Comparison of ENCODE assay signal across 9 cellular contexts in genomic region chr16:90023078-90023447, GRCh38. TPM values are rescaled to one million over a fixed set of nuclear protein-coding genes. Genes with fewer than 3 reads are reported as not detected.
DNase-seq lines count a peak whose midpoint lies in the region; ATAC-seq and TF ChIP-seq lines count a peak whose summit lies in the region.
"Had no signal": no experiment of that assay in that cellular context is flagged by ENCODE, and none has a peak within 500 bp of the region (broad histone marks: within the 10 kb centered on the region; RNA-seq: fewer than 3 reads in every experiment).

No MANE protein-coding gene starts in this region.

- H3K4me1 Mint-ChIP-seq in endothelial cell (ENCODE audit: unreplicated experiment) (peaks cover 26% of the 10 kb centered on the region), nephron progenitor cell (peaks cover 36% of the 10 kb centered on the region)

- H3K4me2 ChIP-seq in BLaER1 treated with 17β-estradiol and CSF1 and Interleukin-3, amounts not matched to agents 10 nM and 100 nM: peak overlapping the region; percentile 87 to 99 (median 98)
- H3K4me2 ChIP-seq in OCI-LY7 (ENCODE audit: low read length): peak overlapping the region; percentile 80

- intact Hi-C loops in OCI-LY7 (cut with micrococcal nuclease; ENCODE audit: unreplicated experiment): no loop called here

- H3K4me1 ChIP-seq in BLaER1 treated with 17β-estradiol and CSF1 and Interleukin-3, amounts not matched to agents 10 nM and 100 nM: peaks cover 49 to 78% (median 67%) of the 10 kb centered on the region in 10 experiments
- H3K4me1 ChIP-seq in OCI-LY7 (ENCODE audit: insufficient read depth, low read length, poor library complexity, severe bottlenecking): peaks cover 39% of the 10 kb centered on the region

- no peaks in the 10 kb centered on the region; a peak in 1 of 22 replicates for H3K36me3 ChIP-seq in BLaER1 treated with 17β-estradiol and CSF1 and Interleukin-3, amounts not matched to agents 10 nM and 100 nM
- H3K36me3 ChIP-seq in OCI-LY7 (ENCODE audit: insufficient read depth, low read length): no peaks in the 10 kb centered on the region
- H3K36me3 ChIP-seq: WERI-Rb-1 had no signal

- H3K36me3 Mint-ChIP-seq in endothelial cell (ENCODE audit: low read depth, unreplicated experiment) (peaks cover 4% of the 10 kb centered on the region), nephron progenitor cell (ENCODE audit: low read depth) (no peaks in the 10 kb centered on the region)

- no peaks in the 10 kb centered on the region for H3K79me2 ChIP-seq in OCI-LY7 (ENCODE audit: insufficient read depth, low read depth, low read length)

- H4K20me1 ChIP-seq in BLaER1 treated with 17β-estradiol and CSF1 and Interleukin-3, amounts not matched to agents 10 nM and 100 nM: peaks cover 0 to 13% (median 5%) of the 10 kb centered on the region in 11 experiments; a peak in 10 of 22 replicates
- H4K20me1 ChIP-seq in OCI-LY7 (ENCODE audit: insufficient read depth, low read length): no peaks in the 10 kb centered on the region

- peak overlapping the region; percentile 50 to 84 (median 73); a peak in 21 of 22 replicates for H3K27ac ChIP-seq in BLaER1 treated with 17β-estradiol and CSF1 and Interleukin-3, amounts not matched to agents 10 nM and 100 nM
- no peak overlapping the region for H3K27ac ChIP-seq in OCI-LY7 (ENCODE audit: low read depth, low read length, poor library complexity, severe bottlenecking)
- H3K27ac ChIP-seq: WERI-Rb-1 had no signal

- no peaks in the 10 kb centered on the region for H3K9me2 ChIP-seq in OCI-LY7 (ENCODE audit: insufficient read depth, low read length)

- peaks cover 12 to 30% (median 19%) of the 10 kb centered on the region in 11 experiments for H3K27me3 ChIP-seq in BLaER1 treated with 17β-estradiol and CSF1 and Interleukin-3, amounts not matched to agents 10 nM and 100 nM

- BruUV-seq in OCI-LY7 (replicated peaks; lab: Mats Ljungman, UMichigan): no TSS peak

- H3K4me3 Mint-ChIP-seq in endothelial cell (ENCODE audit: unreplicated experiment) (peak overlapping the region; percentile 83), nephron progenitor cell (peak overlapping the region; percentile 47)

- ATAC-seq in HG02763 (IDR thresholded peaks at IDR 0.05; ENCODE audit: unreplicated experiment): no peak

- H3K4me3 ChIP-seq in BLaER1 treated with 17β-estradiol and CSF1 and Interleukin-3, amounts not matched to agents 10 nM and 100 nM: peak overlapping the region; percentile 64 to 78 (median 72)
- peak overlapping the region; percentile 74 for H3K4me3 ChIP-seq in OCI-LY7 (ENCODE audit: low read depth, low read length, poor library complexity, severe bottlenecking)

- H3K9ac ChIP-seq in BLaER1 treated with 17β-estradiol and CSF1 and Interleukin-3, amounts not matched to agents 10 nM and 100 nM: peak overlapping the region; percentile 71 to 88 (median 84)

- H3K9me3 ChIP-seq in BLaER1 treated with 17β-estradiol and CSF1 and Interleukin-3, amounts not matched to agents 10 nM and 100 nM (replicated peaks in 1 of 11): no peaks in the 10 kb centered on the region
- no peaks in the 10 kb centered on the region for H3K9me3 ChIP-seq in OCI-LY7 (ENCODE audit: low read length)

- H3K27me3 Mint-ChIP-seq in endothelial cell (ENCODE audit: unreplicated experiment): no peaks in the 10 kb centered on the region
- peaks cover 15% of the 10 kb centered on the region for H3K27me3 Mint-ChIP-seq in nephron progenitor cell (ENCODE audit: low read depth, poor library complexity)

- POLR2A ChIA-PET in OCI-LY7 (lab: Charles Lee): interaction anchor here (0.6 kb wide), 1 partner anchor 51 kb away, joined by 4 read pairs; no protein-coding TSS in a partner anchor

- TF ChIP-seq CTCF in OCI-LY7 (conservative IDR thresholded peaks at IDR 0.05; ENCODE audit: low read length) (no peak), endothelial cell (IDR thresholded peaks at IDR 0.05; ENCODE audit: unreplicated experiment) (no peak), nephron progenitor cell (IDR thresholded peaks at IDR 0.05) (no peak)

- H3K9me3 Mint-ChIP-seq in endothelial cell (ENCODE audit: unreplicated experiment): no peaks in the 10 kb centered on the region
- no peaks in the 10 kb centered on the region for H3K9me3 Mint-ChIP-seq in nephron progenitor cell

- no peak for DNase-seq in OCI-LY7 (ENCODE audit: low spot score)
- DNase-seq in endothelial cell (ENCODE audit: low spot score): no peak
- DNase-seq in nephron progenitor cell: no peak
- no peak for DNase-seq in effector CD4-positive, alpha-beta T cell
- no peak for DNase-seq in stimulated activated CD4-positive, alpha-beta T cell treated with anti-CD3 and anti-CD28 coated beads, Interleukin-4, amount 100 ng/mL, for 1 hour
- no peak for DNase-seq in SHP77 (lab: John Stamatoyannopoulos, UW)
- DNase-seq: WERI-Rb-1 had no signal

- H3K27ac Mint-ChIP-seq in endothelial cell (ENCODE audit: unreplicated experiment): peak overlapping the region; percentile 72
- H3K27ac Mint-ChIP-seq in nephron progenitor cell: no peak overlapping the region

- H2AFZ ChIP-seq in OCI-LY7 (ENCODE audit: low read length): no peak overlapping the region

- CTCF ChIA-PET in OCI-LY7 (lab: Charles Lee; ENCODE audit: unreplicated experiment): no interaction called here

RNA-seq across cellular contexts. Expression of gene DBNDD1, which starts 3.8 kb away (rescaled TPM):
- total RNA-seq in OCI-LY7 (2014; rRNA removed; shearing (Covaris generic)): 0.98 and 1.1 TPM in 2 replicates
- 0.57 and 0.85 TPM in 2 replicates for total RNA-seq in OCI-LY7 (2022)
- 36.8 TPM for total RNA-seq in endothelial cell (ENCODE audit: unreplicated experiment)

RNA-seq across cellular contexts. Expression of gene PRDM7, which starts 54.1 kb away (rescaled TPM):
- not detected in 2 replicates for total RNA-seq in OCI-LY7 (2014; rRNA removed; shearing (Covaris generic))
- total RNA-seq in OCI-LY7 (2022): not detected in 2 replicates
- not detected for total RNA-seq in endothelial cell (ENCODE audit: unreplicated experiment)

Comparison
In these comparisons a context has a peak if more than half of its experiments do, and no peak if none do; other contexts are left out.
1. RNA of gene DBNDD1, which starts 3.8 kb away (total RNA-seq): 36.8 TPM in endothelial cell (single experiment); 0.57 to 1.1 TPM in OCI-LY7; every median in the first group is over 10 times any median in the second.